20 cellular contexts compared by ENCODE assay signal in the genomic region with DNA sequence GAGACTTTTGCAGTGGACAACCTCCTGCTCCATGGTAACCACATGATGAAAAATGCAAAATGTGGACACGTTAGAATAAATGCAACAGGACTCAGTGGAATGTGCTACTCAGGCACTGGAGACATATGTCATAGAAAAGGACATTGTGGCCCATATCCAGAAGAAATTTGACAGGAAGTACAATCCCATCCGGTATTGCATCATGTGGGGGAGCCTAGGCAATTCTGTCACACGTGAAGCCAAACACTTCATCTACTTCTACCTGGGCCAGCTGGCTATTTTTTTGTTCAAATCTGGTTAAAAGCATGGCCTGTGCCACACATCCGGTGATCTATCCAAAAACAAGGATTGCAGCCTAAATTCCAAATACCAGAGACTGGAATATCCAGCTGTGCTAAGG.
DNase-seq lines count a peak whose midpoint lies in the region; ATAC-seq, FAIRE-seq and TF ChIP-seq lines count a peak whose summit lies in the region.
"Had no signal": no experiment of that assay in that cellular context is flagged by ENCODE, and none has a peak within 500 bp of the region (broad histone marks: within the 10 kb centered on the region; RNA-seq: fewer than 3 reads in every experiment).

No MANE protein-coding gene starts in this region.

- H3K27me3 ChIP-seq in A673 (replicated peaks; ENCODE audit: insufficient read depth, low read depth, low read length, poor library complexity): no peaks in the 10 kb centered on the region
- H3K27me3 ChIP-seq in K562 (ENCODE audit: control insufficient read depth in 2 of 2, insufficient read depth in 2 of 2, low read length in 2 of 2): no peaks in the 10 kb centered on the region
- H3K27me3 ChIP-seq in mesendoderm (ENCODE audit: insufficient read depth, low read length, poor library complexity): no peaks in the 10 kb centered on the region
- no peaks in the 10 kb centered on the region for H3K27me3 ChIP-seq in spleen (replicated peaks in 1 of 7)
- H3K27me3 ChIP-seq: BLaER1 had no signal

- no peak for TF ChIP-seq RAD21 in K562 (CRISPR knock-in tag; conservative IDR thresholded peaks at IDR 0.05 in 1 of 2, IDR thresholded peaks at IDR 0.05 in 1 of 2)

- TF ChIP-seq EP300 in K562 (IDR thresholded peaks at IDR 0.05; ENCODE audit: low read length): no peak

- H4K20me1 ChIP-seq in K562 (replicated peaks; ENCODE audit: control insufficient read depth, insufficient read depth, low read length): no peaks in the 10 kb centered on the region
- H4K20me1 ChIP-seq: BLaER1 had no signal

- no peak for ATAC-seq in K562
- ATAC-seq: A549 had no signal

- no peak overlapping the region for H2AFZ ChIP-seq in K562 (ENCODE audit: low read depth, low read length)

- no peak overlapping the region for H4K8ac ChIP-seq in mesendoderm (ENCODE audit: low read depth, low read length)

- H3K9me1 ChIP-seq in K562 (ENCODE audit: control insufficient read depth, insufficient read depth, low read length): no peaks in the 10 kb centered on the region

- no peak overlapping the region for H2BK120ac ChIP-seq in mesendoderm (ENCODE audit: low read depth, low read length)

- in situ Hi-C loops in K562 (cut with MboI): no loop called here

- DNase-seq in DMS53 (lab: John Stamatoyannopoulos, UW): peak; percentile 9
- no peak for DNase-seq in DMS53 treated with DMSO at 0.1 percent for 48 hours (lab: John Stamatoyannopoulos, UW; ENCODE audit: unreplicated experiment)
- DNase-seq in A673 (ENCODE audit: low spot score): peak; percentile 4
- DNase-seq in K562 (ENCODE audit: extremely low read depth in 1 of 4, low spot score in 3 of 4): no peak
- no peak for DNase-seq in mesendoderm
- no peak for DNase-seq in cerebellar cortex (ENCODE audit: low spot score)
- no peak for DNase-seq in spleen
- DNase-seq: CD4-positive, alpha-beta memory T cell; DMS153; DND-41; HCEC 1CT; KG1 had no signal

- no peak overlapping the region for H2BK5ac ChIP-seq in mesendoderm (ENCODE audit: low read length)

- H3K4me2 ChIP-seq in K562 (ENCODE audit: insufficient read depth, low read length) (no peak overlapping the region), mesendoderm (ENCODE audit: low read length) (no peak overlapping the region)
- H3K4me2 ChIP-seq: A549, BLaER1 had no signal

- no peaks in the 10 kb centered on the region for H3K9me3 ChIP-seq in A673 (ENCODE audit: low read depth, low read length, poor library complexity, severe bottlenecking)
- H3K9me3 ChIP-seq in K562 (replicated peaks; ENCODE audit: control insufficient read depth, insufficient read depth, low read depth, low read length): no peaks in the 10 kb centered on the region
- H3K9me3 ChIP-seq in spleen: no peaks in the 10 kb centered on the region
- H3K9me3 ChIP-seq: A549, BLaER1 had no signal

- TF ChIP-seq CTCF in A673 (conservative IDR thresholded peaks at IDR 0.05; ENCODE audit: low read depth, low read length): no peak
- TF ChIP-seq CTCF in K562 (IDR thresholded peaks at IDR 0.05 in 2 of 3, conservative IDR thresholded peaks at IDR 0.05 in 1 of 3; ENCODE audit: insufficient read depth in 2 of 3, low read depth in 1 of 3, low read length in 3 of 3): no peak
- no peak for TF ChIP-seq CTCF in spleen (IDR thresholded peaks at IDR 0.05 in 8 of 11, conservative IDR thresholded peaks at IDR 0.05 in 3 of 11)

- POLR2A ChIA-PET in A673 (lab: Charles Lee; ENCODE audit: low non-redundant PET) (no interaction called here), K562 (lab: Yijun Ruan, JAX) (interaction anchor here (1.0 kb wide), 1 partner anchor 13 kb away, joined by 3 read pairs; no protein-coding TSS in a partner anchor)

- WGBS in K562 (ENCODE audit: insufficient coverage, low coverage, missing lambda C conversion rate): 0% methylated on average over 4 of the region's 4 CpGs
- WGBS in mesendoderm (ENCODE audit: extremely low coverage, insufficient coverage, low lambda C conversion rate): no CpG with 5 or more reads among the region's 4 CpGs
- WGBS in spleen, 5 donors: 58 to 71% (median 59%) methylated on average over 4 of the region's 4 CpGs

- no peak overlapping the region for H3K23ac ChIP-seq in mesendoderm (ENCODE audit: low read length)

- H3K27ac ChIP-seq in A673 (ENCODE audit: low read depth, low read length, poor library complexity, severe bottlenecking) (no peak overlapping the region), K562 (ENCODE audit: extremely low read depth, low read depth, low read length) (no peak overlapping the region), mesendoderm (ENCODE audit: low read depth, low read length) (no peak overlapping the region), spleen (no peak overlapping the region)
- H3K27ac ChIP-seq: 22Rv1, A549, BLaER1 had no signal

- H3K18ac ChIP-seq in mesendoderm (ENCODE audit: low read length): peak overlapping the region; percentile 18

- H4K5ac ChIP-seq in mesendoderm (ENCODE audit: low read length): no peak overlapping the region

- BruUV-seq in A673 (replicated peaks; lab: Mats Ljungman, UMichigan) (no TSS peak), K562 (replicated peaks; lab: Mats Ljungman, UMichigan) (no TSS peak)

- no peaks in the 10 kb centered on the region for H3K79me1 ChIP-seq in mesendoderm (ENCODE audit: low read length)

- CTCF ChIA-PET in A673 (lab: Charles Lee): no interaction called here
- CTCF ChIA-PET in K562 (lab: Yijun Ruan, JAX; ENCODE audit: low intra/inter-chr PET ratio): no interaction called here

- FAIRE-seq in K562 (lab: Jason Lieb, UNC): no peak
- FAIRE-seq: A549, G401.6, GM12891, GM19239, H54, HTR-8/SVneo had no signal

- H3K4me3 ChIP-seq in A673 (ENCODE audit: low read depth, low read length, poor library complexity, severe bottlenecking) (no peak overlapping the region), K562 (no peak overlapping the region), mesendoderm (ENCODE audit: low read length) (no peak overlapping the region), spleen (no peak overlapping the region)
- H3K4me3 ChIP-seq: A549, BLaER1 had no signal

- no peak overlapping the region for H3K56ac ChIP-seq in mesendoderm (ENCODE audit: low read length)

- TF ChIP-seq POLR2A in K562 (conservative IDR thresholded peaks at IDR 0.05) (no peak), spleen (IDR thresholded peaks at IDR 0.05) (no peak)

- no peak overlapping the region for H2BK15ac ChIP-seq in mesendoderm (replicated peaks; ENCODE audit: low read depth)

- intact Hi-C loops in A673 (cut with micrococcal nuclease; ENCODE audit: unreplicated experiment): no loop called here
- intact Hi-C loops in K562 (cut with micrococcal nuclease): no loop called here
- intact Hi-C loops in spleen (cut with DNase I; ENCODE audit: low total_unique reads): no loop called here

- H3K4me1 ChIP-seq in A673 (ENCODE audit: insufficient read depth, low read length, poor library complexity, severe bottlenecking) (no peaks in the 10 kb centered on the region), K562 (replicated peaks in 1 of 2; ENCODE audit: control insufficient read depth in 2 of 2, insufficient read depth in 2 of 2, low read length in 2 of 2) (no peaks in the 10 kb centered on the region), mesendoderm (ENCODE audit: control insufficient read depth, low read depth, low read length) (no peaks in the 10 kb centered on the region), spleen (no peaks in the 10 kb centered on the region)
- H3K4me1 ChIP-seq: A549, BLaER1 had no signal

- H2AK5ac ChIP-seq in mesendoderm (ENCODE audit: low read length): no peak overlapping the region

- no peak overlapping the region for H3K4ac ChIP-seq in mesendoderm (ENCODE audit: low read depth, low read length)

- no peaks in the 10 kb centered on the region for H3K79me2 ChIP-seq in K562 (ENCODE audit: control insufficient read depth, insufficient read depth, low read length)
- no peaks in the 10 kb centered on the region for H3K79me2 ChIP-seq in mesendoderm (ENCODE audit: control insufficient read depth, insufficient read depth, low read length)

- H3K36me3 ChIP-seq in A673 (ENCODE audit: insufficient read depth, low read length, poor library complexity, severe bottlenecking) (no peaks in the 10 kb centered on the region), K562 (ENCODE audit: control insufficient read depth, insufficient read depth, low read length) (no peaks in the 10 kb centered on the region), mesendoderm (ENCODE audit: control insufficient read depth, insufficient read depth, low read length) (no peaks in the 10 kb centered on the region), spleen (no peaks in the 10 kb centered on the region)
- H3K36me3 ChIP-seq: BLaER1 had no signal

- no peak overlapping the region for H3K9ac ChIP-seq in K562 (ENCODE audit: insufficient read depth in 1 of 2, low read depth in 2 of 2, low read length in 2 of 2)
- no peak overlapping the region for H3K9ac ChIP-seq in mesendoderm (ENCODE audit: low read length)
- H3K9ac ChIP-seq: BLaER1 had no signal

TF ChIP-seq in K562, 482 proteins besides CTCF, POLR2A, EP300 and RAD21:
- TF ChIP-seq, protein P1, sequence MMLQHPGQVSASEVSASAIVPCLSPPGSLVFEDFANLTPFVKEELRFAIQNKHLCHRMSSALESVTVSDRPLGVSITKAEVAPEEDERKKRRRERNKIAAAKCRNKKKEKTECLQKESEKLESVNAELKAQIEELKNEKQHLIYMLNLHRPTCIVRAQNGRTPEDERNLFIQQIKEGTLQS (IDR thresholded peaks at IDR 0.05): peak; percentile 34
- TF ChIP-seq, protein P1 (CRISPR knock-in tag; conservative IDR thresholded peaks at IDR 0.05): no peak
- TF ChIP-seq CEBPG (CRISPR knock-in tag; IDR thresholded peaks at IDR 0.05) (no peak), CEBPG (tag; conservative IDR thresholded peaks at IDR 0.05 in 1 of 2, IDR thresholded peaks at IDR 0.05 in 1 of 2) (peak; percentile 52 to 57; a peak in 3 of 4 replicates), RBM14 (IDR thresholded peaks at IDR 0.05; ENCODE audit: borderline replicate concordance, insufficient read depth, low read depth, low read length) (no peak), GABPA (tag; conservative IDR thresholded peaks at IDR 0.05; ENCODE audit: low read depth) (peak; percentile 32; the same call in 1 of the 2 replicates)

Comparison
In these comparisons a context has a peak if more than half of its experiments do, and no peak if none do; other contexts are left out.
1. DNase-seq: peak in DMS53 (single experiment) and A673 (single experiment); none in DMS53 treated with DMSO at 0.1 percent for 48 hours (single experiment), K562 (0 of 4), mesendoderm (single experiment), cerebellar cortex (single experiment) and spleen (single experiment).